In genomic region chr11:75523811-75524401, GRCh38 we compare ENCODE assay signal across 1 cellular context.
TF ChIP-seq lines count a peak whose summit lies in the region.

No MANE protein-coding gene starts in this region.

TF ChIP-seq in HepG2, 621 proteins besides CTCF, POLR2A, EP300 and RAD21 (continued from another document and continues in another):
- no peak for TF ChIP-seq ZBTB40 (IDR thresholded peaks at IDR 0.05)
- TF ChIP-seq ZBTB40 (CRISPR knock-in tag; IDR thresholded peaks at IDR 0.05), result 0 out of 2 replicates have a peak, but pooled peaks have one; percentile 48
- no peak for TF ChIP-seq ZNF251 (CRISPR knock-in tag; IDR thresholded peaks at IDR 0.05)
- TF ChIP-seq ZNF318 (CRISPR knock-in tag; IDR thresholded peaks at IDR 0.05), result no peak
- TF ChIP-seq ZNF331 (CRISPR knock-in tag; IDR thresholded peaks at IDR 0.05), result no peak; the same call in 1 of the 2 replicates
- TF ChIP-seq, protein P1, sequence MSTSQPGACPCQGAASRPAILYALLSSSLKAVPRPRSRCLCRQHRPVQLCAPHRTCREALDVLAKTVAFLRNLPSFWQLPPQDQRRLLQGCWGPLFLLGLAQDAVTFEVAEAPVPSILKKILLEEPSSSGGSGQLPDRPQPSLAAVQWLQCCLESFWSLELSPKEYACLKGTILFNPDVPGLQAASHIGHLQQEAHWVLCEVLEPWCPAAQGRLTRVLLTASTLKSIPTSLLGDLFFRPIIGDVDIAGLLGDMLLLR (CRISPR knock-in tag; IDR thresholded peaks at IDR 0.05), result no peak
- TF ChIP-seq ZNF367 (CRISPR knock-in tag; IDR thresholded peaks at IDR 0.05; ENCODE audit: borderline replicate concordance), result no peak
- TF ChIP-seq TEAD3 (CRISPR knock-in tag; optimal IDR thresholded peaks at IDR 0.05; ENCODE audit: borderline replicate concordance), result peak; percentile 81
- TF ChIP-seq SUZ12 (IDR thresholded peaks at IDR 0.05; ENCODE audit: low read depth, low read length), result no peak
- no peak for TF ChIP-seq ZNF205 (CRISPR knock-in tag; IDR thresholded peaks at IDR 0.05)
- peak; percentile 53; the same call in 1 of the 2 replicates for TF ChIP-seq HNF4G (IDR thresholded peaks at IDR 0.05; ENCODE audit: borderline replicate concordance, low read depth, low read length)
- no peak for TF ChIP-seq HNF4G (CRISPR knock-in tag; IDR thresholded peaks at IDR 0.05; ENCODE audit: borderline replicate concordance, low read depth)
- TF ChIP-seq PHF21A (CRISPR knock-in tag; IDR thresholded peaks at IDR 0.05), result peak; percentile 99
- no peak for TF ChIP-seq EZH2 (conservative IDR thresholded peaks at IDR 0.05; ENCODE audit: low read depth, low read length)
- TF ChIP-seq SOX13 (IDR thresholded peaks at IDR 0.05), result no peak
- TF ChIP-seq SOX13 (CRISPR knock-in tag; conservative IDR thresholded peaks at IDR 0.05 in 1 of 2, IDR thresholded peaks at IDR 0.05 in 1 of 2), result peak in 1 of 2 experiments; percentile 86; a peak in 2 of 4 replicates
- TF ChIP-seq ARID2 (CRISPR knock-in tag; IDR thresholded peaks at IDR 0.05; ENCODE audit: borderline replicate concordance), result no peak
- no peak for TF ChIP-seq SIN3B (IDR thresholded peaks at IDR 0.05; ENCODE audit: low read length)
- no peak for TF ChIP-seq CBX5 (CRISPR knock-in tag; IDR thresholded peaks at IDR 0.05; ENCODE audit: borderline replicate concordance)
- no peak for TF ChIP-seq MAFG (CRISPR knock-in tag; IDR thresholded peaks at IDR 0.05)
- TF ChIP-seq ZNF792 (CRISPR knock-in tag; IDR thresholded peaks at IDR 0.05), result peak; percentile 72
- TF ChIP-seq NCOA2 (CRISPR knock-in tag; IDR thresholded peaks at IDR 0.05), result peak; percentile 88
- TF ChIP-seq, protein P2, sequence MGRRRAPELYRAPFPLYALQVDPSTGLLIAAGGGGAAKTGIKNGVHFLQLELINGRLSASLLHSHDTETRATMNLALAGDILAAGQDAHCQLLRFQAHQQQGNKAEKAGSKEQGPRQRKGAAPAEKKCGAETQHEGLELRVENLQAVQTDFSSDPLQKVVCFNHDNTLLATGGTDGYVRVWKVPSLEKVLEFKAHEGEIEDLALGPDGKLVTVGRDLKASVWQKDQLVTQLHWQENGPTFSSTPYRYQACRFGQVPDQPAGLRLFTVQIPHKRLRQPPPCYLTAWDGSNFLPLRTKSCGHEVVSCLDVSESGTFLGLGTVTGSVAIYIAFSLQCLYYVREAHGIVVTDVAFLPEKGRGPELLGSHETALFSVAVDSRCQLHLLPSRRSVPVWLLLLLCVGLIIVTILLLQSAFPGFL (CRISPR knock-in tag; IDR thresholded peaks at IDR 0.05), result no peak
- TF ChIP-seq FLYWCH1 (CRISPR knock-in tag; IDR thresholded peaks at IDR 0.05), result no peak
- no peak for TF ChIP-seq ZNF335 (CRISPR knock-in tag; IDR thresholded peaks at IDR 0.05)
- TF ChIP-seq HOMEZ (CRISPR knock-in tag; IDR thresholded peaks at IDR 0.05; ENCODE audit: low read depth), result no peak
- TF ChIP-seq, protein P3, sequence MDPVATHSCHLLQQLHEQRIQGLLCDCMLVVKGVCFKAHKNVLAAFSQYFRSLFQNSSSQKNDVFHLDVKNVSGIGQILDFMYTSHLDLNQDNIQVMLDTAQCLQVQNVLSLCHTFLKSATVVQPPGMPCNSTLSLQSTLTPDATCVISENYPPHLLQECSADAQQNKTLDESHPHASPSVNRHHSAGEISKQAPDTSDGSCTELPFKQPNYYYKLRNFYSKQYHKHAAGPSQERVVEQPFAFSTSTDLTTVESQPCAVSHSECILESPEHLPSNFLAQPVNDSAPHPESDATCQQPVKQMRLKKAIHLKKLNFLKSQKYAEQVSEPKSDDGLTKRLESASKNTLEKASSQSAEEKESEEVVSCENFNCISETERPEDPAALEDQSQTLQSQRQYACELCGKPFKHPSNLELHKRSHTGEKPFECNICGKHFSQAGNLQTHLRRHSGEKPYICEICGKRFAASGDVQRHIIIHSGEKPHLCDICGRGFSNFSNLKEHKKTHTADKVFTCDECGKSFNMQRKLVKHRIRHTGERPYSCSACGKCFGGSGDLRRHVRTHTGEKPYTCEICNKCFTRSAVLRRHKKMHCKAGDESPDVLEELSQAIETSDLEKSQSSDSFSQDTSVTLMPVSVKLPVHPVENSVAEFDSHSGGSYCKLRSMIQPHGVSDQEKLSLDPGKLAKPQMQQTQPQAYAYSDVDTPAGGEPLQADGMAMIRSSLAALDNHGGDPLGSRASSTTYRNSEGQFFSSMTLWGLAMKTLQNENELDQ (CRISPR knock-in tag; IDR thresholded peaks at IDR 0.05; ENCODE audit: borderline replicate concordance), result no peak
- peak; percentile 62; the same call in 1 of the 2 replicates for TF ChIP-seq MIER3 (CRISPR knock-in tag; IDR thresholded peaks at IDR 0.05; ENCODE audit: borderline replicate concordance)
- no peak for TF ChIP-seq TRAFD1 (CRISPR knock-in tag; IDR thresholded peaks at IDR 0.05; ENCODE audit: borderline replicate concordance)
